In the genomic region with DNA sequence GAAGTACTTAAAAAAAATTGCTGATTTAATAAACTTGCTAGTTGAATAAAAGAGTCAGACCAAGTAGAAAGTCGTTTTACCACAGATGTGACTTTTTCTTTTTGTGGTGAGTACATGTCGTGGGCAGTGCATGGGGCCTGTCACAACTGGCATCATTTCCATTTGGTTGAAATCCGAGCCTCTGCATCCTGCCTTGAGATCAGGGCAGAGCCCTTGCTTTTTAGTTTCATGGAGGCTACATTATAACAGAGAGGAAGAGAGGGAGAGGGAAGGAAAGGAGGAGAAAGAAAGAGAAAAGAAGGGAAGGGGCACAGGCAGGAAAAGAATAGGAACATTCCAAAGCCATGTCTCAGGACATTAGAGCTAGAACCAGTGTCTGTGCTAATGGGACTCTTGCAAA, we compare ENCODE assay signal across 19 cellular contexts. TPM values are rescaled to one million over a fixed set of nuclear protein-coding genes. Genes with fewer than 3 reads are reported as not detected.
A peak's percentile ranks its signal among the peaks of the same experiment; 100 is the strongest.
DNase-seq lines count a peak whose midpoint lies in the region; ATAC-seq and TF ChIP-seq lines count a peak whose summit lies in the region.
"Had no signal": no experiment of that assay in that cellular context is flagged by ENCODE, and none has a peak within 500 bp of the region (broad histone marks: within the 10 kb centered on the region; RNA-seq: fewer than 3 reads in every experiment).

No MANE protein-coding gene starts in this region.

- dilution Hi-C loops in IMR-90 (cut with HindIII; ENCODE audit: low sequenced_read_pairs, unreplicated experiment): no loop called here
- dilution Hi-C loops in mammary epithelial cell (cut with HindIII; ENCODE audit: low sequenced_read_pairs): no loop called here

- no peak overlapping the region for H3K18ac ChIP-seq in IMR-90 (ENCODE audit: low read depth, low read length)

- BruUV-seq in IMR-90 (replicated peaks; lab: Mats Ljungman, UMichigan) (no TSS peak), mammary epithelial cell (replicated peaks; lab: Mats Ljungman, UMichigan) (no TSS peak)

- H3K9ac ChIP-seq in IMR-90 (ENCODE audit: low read depth, low read length): no peak overlapping the region
- no peak overlapping the region for H3K9ac ChIP-seq in mammary epithelial cell (ENCODE audit: insufficient read depth, low read length)

- H2AFZ ChIP-seq in IMR-90 (replicated peaks; ENCODE audit: low read length, poor library complexity) (no peak overlapping the region), mammary epithelial cell (ENCODE audit: low read depth, low read length) (peak overlapping the region; percentile 47)

- H2BK5ac ChIP-seq in IMR-90 (ENCODE audit: low read depth, low read length, poor library complexity, severe bottlenecking): no peak overlapping the region

- H3K27me3 ChIP-seq in IMR-90 (ENCODE audit: control insufficient read depth, insufficient read depth, low read length) (no peaks in the 10 kb centered on the region), mammary epithelial cell (ENCODE audit: insufficient read depth, low read length) (no peaks in the 10 kb centered on the region)

- H3K23ac ChIP-seq in IMR-90 (ENCODE audit: low read depth, low read length): no peak overlapping the region

- peaks cover 4% of the 10 kb centered on the region for H3K36me3 ChIP-seq in IMR-90 (ENCODE audit: control insufficient read depth, insufficient read depth, low read length)
- H3K36me3 ChIP-seq in mammary epithelial cell (ENCODE audit: insufficient read depth, low read length): no peaks in the 10 kb centered on the region
- H3K36me3 ChIP-seq in mesodermal cell (ENCODE audit: control insufficient read depth, insufficient read depth, low read length): no peaks in the 10 kb centered on the region

- H3K14ac ChIP-seq in IMR-90 (replicated peaks; ENCODE audit: low read depth, low read length): no peak overlapping the region

- H3K4ac ChIP-seq in IMR-90 (ENCODE audit: low read depth, low read length): no peak overlapping the region

- intact Hi-C loops in IMR-90 (cut with micrococcal nuclease) (no loop called here), mammary epithelial cell (cut with micrococcal nuclease) (no loop called here)

- H2BK120ac ChIP-seq in IMR-90 (ENCODE audit: low read depth, low read length): no peak overlapping the region

- WGBS in IMR-90 (ENCODE audit: extremely low coverage in 2 of 2, insufficient read length in 1 of 2), 2 experiments: no CpG with 5 or more reads among the region's 3 CpGs
- WGBS in mammary epithelial cell (ENCODE audit: low coverage, missing lambda C conversion rate): 5% methylated on average over 3 of the region's 3 CpGs
- WGBS in mesodermal cell (ENCODE audit: insufficient coverage in 2 of 2), 2 experiments: 60 to 75% methylated on average over 1 to 3 of the region's 3 CpGs

- H2AK9ac ChIP-seq in IMR-90 (replicated peaks; ENCODE audit: low read depth, low read length, poor library complexity): no peak overlapping the region

- TF ChIP-seq CTCF in IMR-90 (conservative IDR thresholded peaks at IDR 0.05; ENCODE audit: low read depth, low read length): no peak
- TF ChIP-seq CTCF in mammary epithelial cell (conservative IDR thresholded peaks at IDR 0.05 in 1 of 2, IDR thresholded peaks at IDR 0.05 in 1 of 2; ENCODE audit: extremely low read depth in 1 of 2, insufficient read depth in 1 of 2, low read depth in 1 of 2, low read length in 2 of 2): no peak

- H4K20me1 ChIP-seq in IMR-90 (ENCODE audit: insufficient read depth, low read length) (0 out of 2 replicates have a peak, but pooled peaks cover 4% of the 10 kb centered on the region), mammary epithelial cell (ENCODE audit: insufficient read depth, low read length) (no peaks in the 10 kb centered on the region)

- no peak for TF ChIP-seq POLR2A in IMR-90 (IDR thresholded peaks at IDR 0.05; ENCODE audit: low read depth, low read length)

- peaks cover 10 to 13% of the 10 kb centered on the region in 2 experiments for H3K79me1 ChIP-seq in IMR-90 (ENCODE audit: low read depth in 1 of 2, low read length in 2 of 2)

- no peak overlapping the region for H2AK5ac ChIP-seq in IMR-90 (ENCODE audit: low read depth, low read length)

- DNase-seq in EL (peak; percentile 4), IMR-90 (peak; percentile 28), mammary epithelial cell (peak; percentile 59), SIG-M5 treated with dmso at 0.1 percent for 504 hours (lab: John Stamatoyannopoulos, UW; ENCODE audit: unreplicated experiment) (no peak)
- DNase-seq: activated CD4-positive, alpha-beta T cell treated with anti-CD3 and anti-CD28 coated beads for 1 hour; activated gamma-delta T cell treated with Interleukin-2 at 50 U/mL for 16 hours; C1 segment of cervical spinal cord; dermis blood vessel endothelial cell; NCI-H1048; occipital lobe; SHP77; stimulated activated CD4-positive, alpha-beta T cell treated with anti-CD3 and anti-CD28 coated beads, Interleukin-4, amount 100 ng/mL, for 4 hours had no signal

- H3K4me2 ChIP-seq in IMR-90 (ENCODE audit: low read depth, low read length) (no peak overlapping the region), mammary epithelial cell (ENCODE audit: insufficient read depth, low read depth, low read length) (peak overlapping the region; percentile 62)

- no peak for TF ChIP-seq RAD21 in IMR-90 (IDR thresholded peaks at IDR 0.05; ENCODE audit: low read length)

- H2BK20ac ChIP-seq in IMR-90 (ENCODE audit: low read depth, low read length): no peak overlapping the region

- H3K79me2 ChIP-seq in mammary epithelial cell (ENCODE audit: insufficient read depth, low read length): no peaks in the 10 kb centered on the region

- H3K9me3 ChIP-seq in IMR-90 (ENCODE audit: control insufficient read depth, insufficient read depth, low read length) (no peaks in the 10 kb centered on the region), mammary epithelial cell (replicated peaks; ENCODE audit: insufficient read depth, low read length) (no peaks in the 10 kb centered on the region), mesodermal cell (ENCODE audit: control insufficient read depth, low read length) (peaks cover 4% of the 10 kb centered on the region)

- H3K9me1 ChIP-seq in IMR-90 (ENCODE audit: insufficient read depth, low read length): peaks cover 4% of the 10 kb centered on the region; the same call in 1 of the 2 replicates

- H4K91ac ChIP-seq in IMR-90 (ENCODE audit: insufficient read depth, low read depth, low read length): no peak overlapping the region

- peak; percentile 53 for ATAC-seq in IMR-90 (ENCODE audit: low read depth)
- no peak for ATAC-seq in GM18498 (IDR thresholded peaks at IDR 0.05; ENCODE audit: unreplicated experiment)
- no peak for ATAC-seq in HG02588 (IDR thresholded peaks at IDR 0.05; ENCODE audit: unreplicated experiment)
- ATAC-seq: esophagus mucosa had no signal

- POLR2A ChIA-PET in IMR-90 (lab: Charles Lee; ENCODE audit: unreplicated experiment): no interaction called here

- H3K4me3 ChIP-seq in IMR-90 (ENCODE audit: insufficient read depth, low read depth, low read length) (no peak overlapping the region), mammary epithelial cell (replicated peaks in 1 of 3; ENCODE audit: insufficient read depth in 1 of 3, low read depth in 2 of 3, low read length in 3 of 3) (peak overlapping the region in 1 of 3 experiments; percentile 11), mesodermal cell (ENCODE audit: extremely low read depth, insufficient read depth, low read length, poor library complexity, severe bottlenecking) (no peak overlapping the region)

- H2BK15ac ChIP-seq in IMR-90 (ENCODE audit: low read depth, low read length): no peak overlapping the region

- CTCF ChIA-PET in IMR-90 (lab: Yijun Ruan, JAX): no interaction called here
- CTCF ChIA-PET in mammary epithelial cell (lab: Charles Lee; ENCODE audit: low non-redundant PET): no interaction called here

- H4K5ac ChIP-seq in IMR-90 (ENCODE audit: low read depth, low read length): no peak overlapping the region

- no peak overlapping the region for H4K8ac ChIP-seq in IMR-90 (ENCODE audit: low read depth in 2 of 2, low read length in 2 of 2)

- H3K4me1 ChIP-seq in IMR-90 (ENCODE audit: control insufficient read depth, insufficient read depth, low read length): no peaks in the 10 kb centered on the region
- peaks cover 15% of the 10 kb centered on the region for H3K4me1 ChIP-seq in mammary epithelial cell (ENCODE audit: insufficient read depth, low read length)
- H3K4me1 ChIP-seq in mesodermal cell (ENCODE audit: control insufficient read depth, insufficient read depth, low read length, poor library complexity, severe bottlenecking): peaks cover 8% of the 10 kb centered on the region

- H3K56ac ChIP-seq in IMR-90 (ENCODE audit: extremely low read depth, insufficient read depth, low read length): no peak overlapping the region

- H3K27ac ChIP-seq in IMR-90 (ENCODE audit: insufficient read depth, low read length) (no peak overlapping the region), mammary epithelial cell (ENCODE audit: insufficient read depth, low read depth, low read length) (peak overlapping the region; percentile 26), mesodermal cell (ENCODE audit: low read depth, low read length, severe bottlenecking) (peak overlapping the region; percentile 11)

- in situ Hi-C loops in IMR-90 (cut with MboI; ENCODE audit: low sequenced_read_pairs): no loop called here
- in situ Hi-C loops in mammary epithelial cell (cut with MboI; ENCODE audit: low sequenced_read_pairs in 2 of 2): no loop called here

TF ChIP-seq in IMR-90, 13 proteins besides CTCF, POLR2A, EP300 and RAD21:
- no peak for TF ChIP-seq FOS (IDR thresholded peaks at IDR 0.05; ENCODE audit: low read depth, low read length)

RNA-seq across cellular contexts. Expression of a gene that starts 20.4 kb away (rescaled TPM):
- under 0.01 and 0.18 TPM in 2 replicates for total RNA-seq in IMR-90 (2012; rRNA removed)
- 0.10 and 0.11 TPM in 2 replicates for polyA plus RNA-seq in IMR-90 (2012; rRNA removed)
- 0.09 and 0.12 TPM in 2 replicates for polyA plus RNA-seq in IMR-90 (2012; cell fraction: cytosol; rRNA removed)
- polyA plus RNA-seq in IMR-90 (2012; cell fraction: nucleus; rRNA removed; ENCODE audit: low replicate concordance): 0.05 and 0.09 TPM in 2 replicates
- under 1 TPM; 0.07 to 0.17 TPM for total RNA-seq in mammary epithelial cell
- 0.14 TPM for polyA plus RNA-seq in mammary epithelial cell
- not detected for polyA minus RNA-seq in mammary epithelial cell
- 0.48 TPM for polyA plus RNA-seq in mesodermal cell (2013, experiment 1 of 2)
- polyA plus RNA-seq in mesodermal cell (2013, experiment 2 of 2): 0.25 TPM
- total RNA-seq: dermis blood vessel endothelial cell; esophagus mucosa; mononuclear cell; T-helper 2 cell treated with Interferon-gamma antibody and Interleukin-4, amounts not matched to agents 100 ng/mL and 5 ng/mL, for 36 hours had no signal
- polyA plus RNA-seq: IgD-negative memory B cell had no signal
